In genomic region chr4:103754844-103755243, GRCh38 we compare ENCODE assay signal across 15 cellular contexts. TPM values are rescaled to one million over a fixed set of nuclear protein-coding genes. Genes with fewer than 3 reads are reported as not detected.
DNase-seq lines count a peak whose midpoint lies in the region; ATAC-seq, FAIRE-seq and TF ChIP-seq lines count a peak whose summit lies in the region.
"Had no signal": no experiment of that assay in that cellular context is flagged by ENCODE, and none has a peak within 500 bp of the region (broad histone marks: within the 10 kb centered on the region; RNA-seq: fewer than 3 reads in every experiment).

No MANE protein-coding gene starts in this region.

- ATAC-seq in GM21825 (IDR thresholded peaks at IDR 0.05; ENCODE audit: unreplicated experiment): no peak
- ATAC-seq: activated T-cell treated with anti-CD3 and anti-CD28 coated beads, Interleukin-2, amount 50 U/mL, for 4 hours; WTC11 had no signal

- no peak overlapping the region for H2AFZ ChIP-seq in keratinocyte (ENCODE audit: control insufficient read depth, low read length)

- no peak overlapping the region for H3K9ac ChIP-seq in keratinocyte (ENCODE audit: control insufficient read depth, extremely low read depth, insufficient read depth, low read length)

- peak; percentile 56 for FAIRE-seq in keratinocyte (lab: Jason Lieb, UNC)
- FAIRE-seq: astrocyte, HTR-8/SVneo had no signal

- no peaks in the 10 kb centered on the region for H3K36me3 ChIP-seq in keratinocyte (ENCODE audit: control insufficient read depth in 2 of 2, extremely low read depth in 1 of 2, insufficient read depth in 2 of 2, low read length in 2 of 2)
- H3K36me3 ChIP-seq: tibial artery had no signal

- dilution Hi-C loops in keratinocyte (cut with MboI; ENCODE audit: extremely low pct_ligation_motif_present, low sequenced_read_pairs): no loop called here

- no peaks in the 10 kb centered on the region for H3K9me1 ChIP-seq in keratinocyte (ENCODE audit: control insufficient read depth, extremely low read depth, insufficient read depth, low read length)

- no peaks in the 10 kb centered on the region for H3K9me3 ChIP-seq in keratinocyte (ENCODE audit: control insufficient read depth, low read depth, low read length)
- H3K9me3 ChIP-seq: tibial artery had no signal

- DNase-seq in A172 (ENCODE audit: low spot score) (peak; percentile 35), HS-5 (ENCODE audit: low read depth) (peak; percentile 9), RPMI7951 (ENCODE audit: low read depth) (peak; percentile 1), keratinocyte (ENCODE audit: low read depth, low spot score) (peak; percentile 21), AML-193 (lab: John Stamatoyannopoulos, UW) (no peak), HuH-7.5 (ENCODE audit: low spot score) (no peak)
- no peak for DNase-seq in stimulated activated CD4-positive, alpha-beta T cell treated with anti-CD3 and anti-CD28 coated beads, Interleukin-4, amount 100 ng/mL, for 4 hours
- DNase-seq: activated T-cell treated with anti-CD3 and anti-CD28 coated beads, Interleukin-2, amount 50 U/mL, for 4 hours; GF-D8; tibial artery had no signal

- TF ChIP-seq CTCF in keratinocyte (optimal IDR thresholded peaks at IDR 0.05 in 1 of 3, IDR thresholded peaks at IDR 0.05 in 1 of 3, conservative IDR thresholded peaks at IDR 0.05 in 1 of 3; ENCODE audit: extremely low read depth in 1 of 3, insufficient read depth in 2 of 3, low read length in 3 of 3): no peak

- H3K27me3 ChIP-seq in keratinocyte (ENCODE audit: control insufficient read depth, extremely low read depth, insufficient read depth, low read length): no peaks in the 10 kb centered on the region
- H3K27me3 ChIP-seq: tibial artery had no signal

- H4K20me1 ChIP-seq in keratinocyte (ENCODE audit: control insufficient read depth, extremely low read depth, insufficient read depth, low read length): no peaks in the 10 kb centered on the region

- H3K4me3 ChIP-seq in keratinocyte (ENCODE audit: control insufficient read depth in 2 of 3, extremely low read depth in 1 of 3, insufficient read depth in 2 of 3, low read depth in 1 of 3, low read length in 3 of 3): no peak overlapping the region
- H3K4me3 ChIP-seq: tibial artery had no signal

- H3K27ac ChIP-seq in keratinocyte (ENCODE audit: control insufficient read depth, insufficient read depth, low read length): no peak overlapping the region
- H3K27ac ChIP-seq: tibial artery had no signal

- H3K4me1 ChIP-seq in keratinocyte (ENCODE audit: control insufficient read depth, extremely low read depth, insufficient read depth, low read length): no peaks in the 10 kb centered on the region
- H3K4me1 ChIP-seq: tibial artery had no signal

- H3K79me2 ChIP-seq in keratinocyte (ENCODE audit: control insufficient read depth, insufficient read depth, low read length): no peaks in the 10 kb centered on the region

- H3K4me2 ChIP-seq in keratinocyte (ENCODE audit: control insufficient read depth, extremely low read depth, insufficient read depth, low read depth, low read length): no peak overlapping the region

RNA-seq across cellular contexts. Expression of gene TACR3, which starts 35.1 kb away (rescaled TPM):
- total RNA-seq in A172 (2014; rRNA removed; shearing (Covaris generic)): not detected in 2 replicates
- not detected in 2 replicates for total RNA-seq in RPMI7951 (2014; rRNA removed; shearing (Covaris generic))
- polyA plus RNA-seq in keratinocyte: not detected in 3 replicates
- polyA plus RNA-seq in keratinocyte (2011; ENCODE audit: low read depth): not detected
- not detected in 2 replicates for polyA plus RNA-seq in keratinocyte (2011; cell fraction: cytosol; rRNA removed)
- not detected in 2 replicates for polyA plus RNA-seq in keratinocyte (2011; cell fraction: nucleus; rRNA removed)
- not detected in 2 replicates for polyA plus RNA-seq in keratinocyte (2012; ENCODE audit: low replicate concordance)
- polyA minus RNA-seq in keratinocyte: not detected in 3 replicates
- polyA minus RNA-seq in keratinocyte (2011; cell fraction: cytosol; rRNA and poly(A)+ RNA removed): not detected
- polyA minus RNA-seq in keratinocyte (2011; cell fraction: nucleus; rRNA and poly(A)+ RNA removed): not detected in 2 replicates
- total RNA-seq: activated T-cell treated with anti-CD3 and anti-CD28 coated beads, Interleukin-2, amount 50 U/mL, for 4 hours; sciatic nerve had no signal

Comparison
In these comparisons a context has a peak if more than half of its experiments do, and no peak if none do; other contexts are left out.
1. DNase-seq: peak in A172 (single experiment), HS-5 (single experiment), RPMI7951 (single experiment) and keratinocyte (single experiment); none in AML-193 (0 of 2), stimulated activated CD4-positive, alpha-beta T cell treated with anti-CD3 and anti-CD28 coated beads, Interleukin-4, amount 100 ng/mL, for 4 hours (0 of 2) and HuH-7.5 (single experiment).